Comparison of ENCODE assay signal across 11 cellular contexts in genomic region chr14:22131749-22132476, GRCh38.
DNase-seq lines count a peak whose midpoint lies in the region; ATAC-seq, FAIRE-seq and TF ChIP-seq lines count a peak whose summit lies in the region.
"Had no signal": no experiment of that assay in that cellular context is flagged by ENCODE, and none has a peak within 500 bp of the region (broad histone marks: within the 10 kb centered on the region; RNA-seq: fewer than 3 reads in every experiment).

No MANE protein-coding gene starts in this region.

- no peaks in the 10 kb centered on the region for H3K36me3 ChIP-seq in astrocyte (ENCODE audit: insufficient read depth, low read length)
- H3K36me3 ChIP-seq in mucosa of descending colon (ENCODE audit: low read depth): no peaks in the 10 kb centered on the region
- H3K36me3 ChIP-seq: BLaER1, SJSA1 had no signal

- TF ChIP-seq CTCF in astrocyte (IDR thresholded peaks at IDR 0.05; ENCODE audit: insufficient read depth, low read depth, low read length) (peak; percentile 40), mucosa of descending colon (IDR thresholded peaks at IDR 0.05) (peak; percentile 36)

- no peaks in the 10 kb centered on the region for H3K27me3 ChIP-seq in astrocyte (ENCODE audit: insufficient read depth, low read length)
- H3K27me3 ChIP-seq: BLaER1, SJSA1 had no signal

- H3K36me3 Mint-ChIP-seq in astrocyte (ENCODE audit: low read depth, unreplicated experiment): no peaks in the 10 kb centered on the region

- ATAC-seq in mucosa of descending colon (peak; percentile 68), HG03039 (IDR thresholded peaks at IDR 0.05; ENCODE audit: unreplicated experiment) (no peak)

- intact Hi-C loops in mucosa of descending colon (cut with DNase I, micrococcal nuclease): no loop called here

- no peaks in the 10 kb centered on the region for H4K20me1 ChIP-seq in astrocyte (ENCODE audit: insufficient read depth, low read length)
- H4K20me1 ChIP-seq: BLaER1 had no signal

- H2AFZ ChIP-seq in astrocyte (ENCODE audit: low read depth, low read length): no peak overlapping the region

- H3K9me3 ChIP-seq in astrocyte (ENCODE audit: insufficient read depth, low read depth, low read length) (no peaks in the 10 kb centered on the region), mucosa of descending colon (no peaks in the 10 kb centered on the region)
- H3K9me3 ChIP-seq: SJSA1 had no signal

- no peaks in the 10 kb centered on the region for H3K27me3 Mint-ChIP-seq in astrocyte (ENCODE audit: low read depth, unreplicated experiment)

- H3K27ac Mint-ChIP-seq in astrocyte (ENCODE audit: unreplicated experiment): no peak overlapping the region

- H3K4me1 ChIP-seq in astrocyte (ENCODE audit: insufficient read depth, low read length): no peaks in the 10 kb centered on the region
- no peaks in the 10 kb centered on the region for H3K4me1 ChIP-seq in mucosa of descending colon (ENCODE audit: low read depth)
- H3K4me1 ChIP-seq: BLaER1, SJSA1 had no signal

- H3K4me3 ChIP-seq in astrocyte (ENCODE audit: insufficient read depth, low read depth, low read length): no peak overlapping the region
- H3K4me3 ChIP-seq in mucosa of descending colon: no peak overlapping the region
- H3K4me3 ChIP-seq: BLaER1, SJSA1 had no signal

- no peak overlapping the region for H3K4me2 ChIP-seq in astrocyte (ENCODE audit: low read length)
- H3K4me2 ChIP-seq: BLaER1 had no signal

- H3K79me2 ChIP-seq in astrocyte (ENCODE audit: insufficient read depth, low read length): no peaks in the 10 kb centered on the region

- no peak for FAIRE-seq in astrocyte (lab: Jason Lieb, UNC)
- FAIRE-seq: endometrium had no signal

- peaks cover 3% of the 10 kb centered on the region for H3K9me3 Mint-ChIP-seq in astrocyte (ENCODE audit: unreplicated experiment)

- no peak overlapping the region for H3K27ac ChIP-seq in astrocyte (ENCODE audit: low read depth, low read length)
- H3K27ac ChIP-seq: BLaER1, SJSA1 had no signal

- no peak overlapping the region for H3K4me3 Mint-ChIP-seq in astrocyte (ENCODE audit: unreplicated experiment)

- H3K9ac ChIP-seq in astrocyte (ENCODE audit: low read length): no peak overlapping the region
- H3K9ac ChIP-seq: BLaER1 had no signal

- DNase-seq in NCI-H82 (lab: John Stamatoyannopoulos, UW) (peak; percentile 19), NCI-H82 treated with DMSO at 0.1 percent for 48 hours (lab: John Stamatoyannopoulos, UW; ENCODE audit: unreplicated experiment) (no peak), KG1 (lab: John Stamatoyannopoulos, UW) (peak; percentile 4), astrocyte (ENCODE audit: low read depth) (no peak), mucosa of descending colon (peak in 1 of 3 donors; percentile 54), NCI-H1048 (lab: John Stamatoyannopoulos, UW) (no peak), NCI-H748 (lab: John Stamatoyannopoulos, UW; ENCODE audit: unreplicated experiment) (no peak)

- no peaks in the 10 kb centered on the region for H3K4me1 Mint-ChIP-seq in astrocyte (ENCODE audit: low read depth, unreplicated experiment)

Comparison
In these comparisons a context has a peak if more than half of its experiments do, and no peak if none do; other contexts are left out.
1. DNase-seq: peak in NCI-H82 (single experiment) and KG1 (single experiment); none in NCI-H82 treated with DMSO at 0.1 percent for 48 hours (single experiment), astrocyte (single experiment), NCI-H1048 (single experiment) and NCI-H748 (single experiment).